In the genomic region with DNA sequence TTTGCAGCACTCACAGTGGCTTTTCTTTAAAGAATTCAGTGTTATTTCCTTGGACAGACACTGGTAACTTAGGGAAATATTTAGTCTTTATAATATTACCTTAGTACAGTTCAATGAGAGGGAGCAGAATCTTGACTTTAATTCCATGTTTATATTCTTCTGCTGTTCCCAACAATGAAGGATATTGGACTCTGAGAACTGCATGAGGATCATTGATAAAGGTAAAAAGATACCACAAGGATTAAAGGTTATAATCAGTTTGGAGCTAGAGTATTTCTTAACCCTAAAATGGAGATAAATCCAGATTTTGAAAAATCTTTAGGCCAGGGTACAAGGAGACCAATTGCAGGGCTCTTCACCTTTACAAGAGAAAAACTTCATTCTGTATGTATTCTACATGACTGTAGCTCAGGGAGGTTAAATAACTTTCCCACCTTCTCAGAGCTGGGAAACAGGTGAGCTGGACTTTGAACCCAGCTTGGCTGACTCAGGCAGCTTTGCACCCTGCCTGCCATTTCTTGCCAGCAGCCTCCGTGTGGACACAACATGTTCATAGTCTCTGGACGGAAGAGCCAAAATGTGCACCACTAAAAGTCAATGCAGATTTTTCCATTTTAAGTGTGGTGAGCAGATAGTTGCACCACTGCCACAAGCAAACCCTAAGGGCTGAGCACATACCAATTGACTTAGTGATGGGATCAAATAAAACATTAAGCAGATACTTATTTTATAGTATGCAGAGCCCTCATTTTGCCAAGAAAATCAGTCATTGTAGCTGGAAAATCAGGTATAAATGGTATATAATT, we compare ENCODE assay signal across 1 cellular context.
TF ChIP-seq lines count a peak whose summit lies in the region.

No MANE protein-coding gene starts in this region.

TF ChIP-seq in HepG2, 621 proteins besides CTCF, POLR2A, EP300 and RAD21 (continued from another document and continues in another):
- TF ChIP-seq GATAD2A (CRISPR knock-in tag; IDR thresholded peaks at IDR 0.05), result peak; percentile 93
- TF ChIP-seq, protein P1, sequence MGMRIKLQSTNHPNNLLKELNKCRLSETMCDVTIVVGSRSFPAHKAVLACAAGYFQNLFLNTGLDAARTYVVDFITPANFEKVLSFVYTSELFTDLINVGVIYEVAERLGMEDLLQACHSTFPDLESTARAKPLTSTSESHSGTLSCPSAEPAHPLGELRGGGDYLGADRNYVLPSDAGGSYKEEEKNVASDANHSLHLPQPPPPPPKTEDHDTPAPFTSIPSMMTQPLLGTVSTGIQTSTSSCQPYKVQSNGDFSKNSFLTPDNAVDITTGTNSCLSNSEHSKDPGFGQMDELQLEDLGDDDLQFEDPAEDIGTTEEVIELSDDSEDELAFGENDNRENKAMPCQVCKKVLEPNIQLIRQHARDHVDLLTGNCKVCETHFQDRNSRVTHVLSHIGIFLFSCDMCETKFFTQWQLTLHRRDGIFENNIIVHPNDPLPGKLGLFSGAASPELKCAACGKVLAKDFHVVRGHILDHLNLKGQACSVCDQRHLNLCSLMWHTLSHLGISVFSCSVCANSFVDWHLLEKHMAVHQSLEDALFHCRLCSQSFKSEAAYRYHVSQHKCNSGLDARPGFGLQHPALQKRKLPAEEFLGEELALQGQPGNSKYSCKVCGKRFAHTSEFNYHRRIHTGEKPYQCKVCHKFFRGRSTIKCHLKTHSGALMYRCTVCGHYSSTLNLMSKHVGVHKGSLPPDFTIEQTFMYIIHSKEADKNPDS (CRISPR knock-in tag; IDR thresholded peaks at IDR 0.05), result no peak
- TF ChIP-seq, protein P2, sequence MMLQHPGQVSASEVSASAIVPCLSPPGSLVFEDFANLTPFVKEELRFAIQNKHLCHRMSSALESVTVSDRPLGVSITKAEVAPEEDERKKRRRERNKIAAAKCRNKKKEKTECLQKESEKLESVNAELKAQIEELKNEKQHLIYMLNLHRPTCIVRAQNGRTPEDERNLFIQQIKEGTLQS (CRISPR knock-in tag; IDR thresholded peaks at IDR 0.05), result peak; percentile 84
- peak; percentile 86 for TF ChIP-seq JUND (CRISPR knock-in tag; IDR thresholded peaks at IDR 0.05)
- TF ChIP-seq, protein P3, sequence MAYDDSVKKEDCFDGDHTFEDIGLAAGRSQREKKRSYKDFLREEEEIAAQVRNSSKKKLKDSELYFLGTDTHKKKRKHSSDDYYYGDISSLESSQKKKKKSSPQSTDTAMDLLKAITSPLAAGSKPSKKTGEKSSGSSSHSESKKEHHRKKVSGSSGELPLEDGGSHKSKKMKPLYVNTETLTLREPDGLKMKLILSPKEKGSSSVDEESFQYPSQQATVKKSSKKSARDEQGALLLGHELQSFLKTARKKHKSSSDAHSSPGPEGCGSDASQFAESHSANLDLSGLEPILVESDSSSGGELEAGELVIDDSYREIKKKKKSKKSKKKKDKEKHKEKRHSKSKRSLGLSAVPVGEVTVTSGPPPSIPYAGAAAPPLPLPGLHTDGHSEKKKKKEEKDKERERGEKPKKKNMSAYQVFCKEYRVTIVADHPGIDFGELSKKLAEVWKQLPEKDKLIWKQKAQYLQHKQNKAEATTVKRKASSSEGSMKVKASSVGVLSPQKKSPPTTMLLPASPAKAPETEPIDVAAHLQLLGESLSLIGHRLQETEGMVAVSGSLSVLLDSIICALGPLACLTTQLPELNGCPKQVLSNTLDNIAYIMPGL (CRISPR knock-in tag; IDR thresholded peaks at IDR 0.05; ENCODE audit: borderline replicate concordance in 1 of 2, low read depth in 1 of 2), result peak; percentile 44 to 58; a peak in 3 of 4 replicates
- TF ChIP-seq HMG20B (CRISPR knock-in tag; conservative IDR thresholded peaks at IDR 0.05), result no peak
- TF ChIP-seq REL (CRISPR knock-in tag; conservative IDR thresholded peaks at IDR 0.05), result no peak
- TF ChIP-seq RXRA (CRISPR knock-in tag; IDR thresholded peaks at IDR 0.05), result peak; percentile 67; the same call in 1 of the 2 replicates
- peak; percentile 56 for TF ChIP-seq CREM (IDR thresholded peaks at IDR 0.05)
- no peak for TF ChIP-seq CREM (CRISPR knock-in tag; IDR thresholded peaks at IDR 0.05)
- TF ChIP-seq SAP130 (CRISPR knock-in tag; IDR thresholded peaks at IDR 0.05; ENCODE audit: low read depth), result peak; percentile 67
- TF ChIP-seq ZNF543 (CRISPR knock-in tag; IDR thresholded peaks at IDR 0.05), result no peak
- TF ChIP-seq ZNF652 (CRISPR knock-in tag; IDR thresholded peaks at IDR 0.05; ENCODE audit: borderline replicate concordance, low read depth), result 0 out of 2 replicates have a peak, but pooled peaks have one; percentile 28
- no peak for TF ChIP-seq ZNF558 (CRISPR knock-in tag; IDR thresholded peaks at IDR 0.05; ENCODE audit: borderline replicate concordance)
- TF ChIP-seq, protein P4, sequence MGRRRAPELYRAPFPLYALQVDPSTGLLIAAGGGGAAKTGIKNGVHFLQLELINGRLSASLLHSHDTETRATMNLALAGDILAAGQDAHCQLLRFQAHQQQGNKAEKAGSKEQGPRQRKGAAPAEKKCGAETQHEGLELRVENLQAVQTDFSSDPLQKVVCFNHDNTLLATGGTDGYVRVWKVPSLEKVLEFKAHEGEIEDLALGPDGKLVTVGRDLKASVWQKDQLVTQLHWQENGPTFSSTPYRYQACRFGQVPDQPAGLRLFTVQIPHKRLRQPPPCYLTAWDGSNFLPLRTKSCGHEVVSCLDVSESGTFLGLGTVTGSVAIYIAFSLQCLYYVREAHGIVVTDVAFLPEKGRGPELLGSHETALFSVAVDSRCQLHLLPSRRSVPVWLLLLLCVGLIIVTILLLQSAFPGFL (CRISPR knock-in tag; IDR thresholded peaks at IDR 0.05), result no peak
- TF ChIP-seq TP53 (CRISPR knock-in tag; conservative IDR thresholded peaks at IDR 0.05), result no peak
- TF ChIP-seq SOX6 (IDR thresholded peaks at IDR 0.05), result no peak
- peak; percentile 74 for TF ChIP-seq SOX6 (CRISPR knock-in tag; IDR thresholded peaks at IDR 0.05)
- peak; percentile 67; the same call in 1 of the 2 replicates for TF ChIP-seq TBX3 (IDR thresholded peaks at IDR 0.05; ENCODE audit: borderline replicate concordance)
- TF ChIP-seq IRF2 (CRISPR knock-in tag; IDR thresholded peaks at IDR 0.05), result peak; percentile 87
- peak; percentile 90 for TF ChIP-seq TBX2 (CRISPR knock-in tag; IDR thresholded peaks at IDR 0.05; ENCODE audit: borderline replicate concordance)
- TF ChIP-seq ZNF879 (CRISPR knock-in tag; IDR thresholded peaks at IDR 0.05), result 0 out of 2 replicates have a peak, but pooled peaks have one; percentile 14
- peak; percentile 69; the same call in 1 of the 2 replicates for TF ChIP-seq ZNF766 (CRISPR knock-in tag; IDR thresholded peaks at IDR 0.05; ENCODE audit: borderline replicate concordance)
- TF ChIP-seq, protein P5, sequence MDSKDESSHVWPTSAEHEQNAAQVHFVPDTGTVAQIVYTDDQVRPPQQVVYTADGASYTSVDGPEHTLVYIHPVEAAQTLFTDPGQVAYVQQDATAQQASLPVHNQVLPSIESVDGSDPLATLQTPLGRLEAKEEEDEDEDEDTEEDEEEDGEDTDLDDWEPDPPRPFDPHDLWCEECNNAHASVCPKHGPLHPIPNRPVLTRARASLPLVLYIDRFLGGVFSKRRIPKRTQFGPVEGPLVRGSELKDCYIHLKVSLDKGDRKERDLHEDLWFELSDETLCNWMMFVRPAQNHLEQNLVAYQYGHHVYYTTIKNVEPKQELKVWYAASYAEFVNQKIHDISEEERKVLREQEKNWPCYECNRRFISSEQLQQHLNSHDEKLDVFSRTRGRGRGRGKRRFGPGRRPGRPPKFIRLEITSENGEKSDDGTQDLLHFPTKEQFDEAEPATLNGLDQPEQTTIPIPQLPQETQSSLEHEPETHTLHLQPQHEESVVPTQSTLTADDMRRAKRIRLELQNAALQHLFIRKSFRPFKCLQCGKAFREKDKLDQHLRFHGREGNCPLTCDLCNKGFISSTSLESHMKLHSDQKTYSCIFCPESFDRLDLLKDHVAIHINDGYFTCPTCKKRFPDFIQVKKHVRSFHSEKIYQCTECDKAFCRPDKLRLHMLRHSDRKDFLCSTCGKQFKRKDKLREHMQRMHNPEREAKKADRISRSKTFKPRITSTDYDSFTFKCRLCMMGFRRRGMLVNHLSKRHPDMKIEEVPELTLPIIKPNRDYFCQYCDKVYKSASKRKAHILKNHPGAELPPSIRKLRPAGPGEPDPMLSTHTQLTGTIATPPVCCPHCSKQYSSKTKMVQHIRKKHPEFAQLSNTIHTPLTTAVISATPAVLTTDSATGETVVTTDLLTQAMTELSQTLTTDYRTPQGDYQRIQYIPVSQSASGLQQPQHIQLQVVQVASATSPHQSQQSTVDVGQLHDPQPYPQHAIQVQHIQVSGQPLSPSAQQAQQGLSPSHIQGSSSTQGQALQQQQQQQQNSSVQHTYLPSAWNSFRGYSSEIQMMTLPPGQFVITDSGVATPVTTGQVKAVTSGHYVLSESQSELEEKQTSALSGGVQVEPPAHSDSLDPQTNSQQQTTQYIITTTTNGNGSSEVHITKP (CRISPR knock-in tag; IDR thresholded peaks at IDR 0.05; ENCODE audit: low read depth), result 0 out of 2 replicates have a peak, but pooled peaks have one; percentile 20
- no peak for TF ChIP-seq ZNF432 (CRISPR knock-in tag; IDR thresholded peaks at IDR 0.05; ENCODE audit: borderline replicate concordance)
- TF ChIP-seq MIXL1 (CRISPR knock-in tag; IDR thresholded peaks at IDR 0.05), result peak; percentile 82
- TF ChIP-seq ZNF430 (CRISPR knock-in tag; IDR thresholded peaks at IDR 0.05), result peak; percentile 45; the same call in 1 of the 2 replicates
- TF ChIP-seq, protein P6, sequence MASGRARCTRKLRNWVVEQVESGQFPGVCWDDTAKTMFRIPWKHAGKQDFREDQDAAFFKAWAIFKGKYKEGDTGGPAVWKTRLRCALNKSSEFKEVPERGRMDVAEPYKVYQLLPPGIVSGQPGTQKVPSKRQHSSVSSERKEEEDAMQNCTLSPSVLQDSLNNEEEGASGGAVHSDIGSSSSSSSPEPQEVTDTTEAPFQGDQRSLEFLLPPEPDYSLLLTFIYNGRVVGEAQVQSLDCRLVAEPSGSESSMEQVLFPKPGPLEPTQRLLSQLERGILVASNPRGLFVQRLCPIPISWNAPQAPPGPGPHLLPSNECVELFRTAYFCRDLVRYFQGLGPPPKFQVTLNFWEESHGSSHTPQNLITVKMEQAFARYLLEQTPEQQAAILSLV (CRISPR knock-in tag; IDR thresholded peaks at IDR 0.05; ENCODE audit: borderline replicate concordance), result no peak
- TF ChIP-seq PITX1 (CRISPR knock-in tag; IDR thresholded peaks at IDR 0.05), result peak; percentile 81; the same call in 1 of the 2 replicates
- TF ChIP-seq, protein P7, sequence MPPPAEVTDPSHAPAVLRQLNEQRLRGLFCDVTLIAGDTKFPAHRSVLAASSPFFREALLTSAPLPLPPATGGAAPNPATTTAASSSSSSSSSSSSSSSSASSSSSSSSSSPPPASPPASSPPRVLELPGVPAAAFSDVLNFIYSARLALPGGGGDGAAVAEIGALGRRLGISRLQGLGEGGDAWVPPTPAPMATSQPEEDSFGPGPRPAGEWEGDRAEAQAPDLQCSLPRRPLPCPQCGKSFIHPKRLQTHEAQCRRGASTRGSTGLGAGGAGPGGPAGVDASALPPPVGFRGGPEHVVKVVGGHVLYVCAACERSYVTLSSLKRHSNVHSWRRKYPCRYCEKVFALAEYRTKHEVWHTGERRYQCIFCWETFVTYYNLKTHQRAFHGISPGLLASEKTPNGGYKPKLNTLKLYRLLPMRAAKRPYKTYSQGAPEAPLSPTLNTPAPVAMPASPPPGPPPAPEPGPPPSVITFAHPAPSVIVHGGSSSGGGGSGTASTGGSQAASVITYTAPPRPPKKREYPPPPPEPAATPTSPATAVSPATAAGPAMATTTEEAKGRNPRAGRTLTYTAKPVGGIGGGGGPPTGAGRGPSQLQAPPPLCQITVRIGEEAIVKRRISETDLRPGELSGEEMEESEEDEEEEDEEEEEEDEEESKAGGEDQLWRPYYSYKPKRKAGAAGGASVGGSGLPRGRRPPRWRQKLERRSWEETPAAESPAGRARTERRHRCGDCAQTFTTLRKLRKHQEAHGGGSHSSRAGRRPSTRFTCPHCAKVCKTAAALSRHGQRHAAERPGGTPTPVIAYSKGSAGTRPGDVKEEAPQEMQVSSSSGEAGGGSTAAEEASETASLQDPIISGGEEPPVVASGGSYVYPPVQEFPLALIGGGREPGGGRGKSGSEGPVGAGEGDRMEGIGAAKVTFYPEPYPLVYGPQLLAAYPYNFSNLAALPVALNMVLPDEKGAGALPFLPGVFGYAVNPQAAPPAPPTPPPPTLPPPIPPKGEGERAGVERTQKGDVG (CRISPR knock-in tag; IDR thresholded peaks at IDR 0.05; ENCODE audit: borderline replicate concordance), result 0 out of 2 replicates have a peak, but pooled peaks have one; percentile 52
- TF ChIP-seq, protein P8, sequence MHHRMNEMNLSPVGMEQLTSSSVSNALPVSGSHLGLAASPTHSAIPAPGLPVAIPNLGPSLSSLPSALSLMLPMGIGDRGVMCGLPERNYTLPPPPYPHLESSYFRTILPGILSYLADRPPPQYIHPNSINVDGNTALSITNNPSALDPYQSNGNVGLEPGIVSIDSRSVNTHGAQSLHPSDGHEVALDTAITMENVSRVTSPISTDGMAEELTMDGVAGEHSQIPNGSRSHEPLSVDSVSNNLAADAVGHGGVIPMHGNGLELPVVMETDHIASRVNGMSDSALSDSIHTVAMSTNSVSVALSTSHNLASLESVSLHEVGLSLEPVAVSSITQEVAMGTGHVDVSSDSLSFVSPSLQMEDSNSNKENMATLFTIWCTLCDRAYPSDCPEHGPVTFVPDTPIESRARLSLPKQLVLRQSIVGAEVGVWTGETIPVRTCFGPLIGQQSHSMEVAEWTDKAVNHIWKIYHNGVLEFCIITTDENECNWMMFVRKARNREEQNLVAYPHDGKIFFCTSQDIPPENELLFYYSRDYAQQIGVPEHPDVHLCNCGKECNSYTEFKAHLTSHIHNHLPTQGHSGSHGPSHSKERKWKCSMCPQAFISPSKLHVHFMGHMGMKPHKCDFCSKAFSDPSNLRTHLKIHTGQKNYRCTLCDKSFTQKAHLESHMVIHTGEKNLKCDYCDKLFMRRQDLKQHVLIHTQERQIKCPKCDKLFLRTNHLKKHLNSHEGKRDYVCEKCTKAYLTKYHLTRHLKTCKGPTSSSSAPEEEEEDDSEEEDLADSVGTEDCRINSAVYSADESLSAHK (CRISPR knock-in tag; IDR thresholded peaks at IDR 0.05; ENCODE audit: borderline replicate concordance), result no peak
- TF ChIP-seq, protein P9, sequence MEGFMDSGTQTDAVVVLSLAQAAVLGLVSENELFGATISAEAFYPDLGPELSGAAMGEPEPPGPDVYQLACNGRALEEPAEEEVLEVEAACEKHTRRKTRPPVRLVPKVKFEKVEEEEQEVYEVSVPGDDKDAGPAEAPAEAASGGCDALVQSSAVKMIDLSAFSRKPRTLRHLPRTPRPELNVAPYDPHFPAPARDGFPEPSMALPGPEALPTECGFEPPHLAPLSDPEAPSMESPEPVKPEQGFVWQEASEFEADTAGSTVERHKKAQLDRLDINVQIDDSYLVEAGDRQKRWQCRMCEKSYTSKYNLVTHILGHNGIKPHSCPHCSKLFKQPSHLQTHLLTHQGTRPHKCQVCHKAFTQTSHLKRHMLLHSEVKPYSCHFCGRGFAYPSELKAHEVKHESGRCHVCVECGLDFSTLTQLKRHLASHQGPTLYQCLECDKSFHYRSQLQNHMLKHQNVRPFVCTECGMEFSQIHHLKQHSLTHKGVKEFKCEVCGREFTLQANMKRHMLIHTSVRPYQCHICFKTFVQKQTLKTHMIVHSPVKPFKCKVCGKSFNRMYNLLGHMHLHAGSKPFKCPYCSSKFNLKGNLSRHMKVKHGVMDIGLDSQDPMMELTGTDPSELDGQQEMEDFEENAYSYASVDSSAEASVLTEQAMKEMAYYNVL (CRISPR knock-in tag; IDR thresholded peaks at IDR 0.05; ENCODE audit: borderline replicate concordance), result peak; percentile 49; the same call in 1 of the 2 replicates
- no peak for TF ChIP-seq RBM39 (IDR thresholded peaks at IDR 0.05; ENCODE audit: low read depth, low read length, poor library complexity, severe bottlenecking)
